In genomic region chr12:12240671-12241345, GRCh38 we compare ENCODE assay signal across 12 cellular contexts. TPM values are rescaled to one million over a fixed set of nuclear protein-coding genes. Genes with fewer than 3 reads are reported as not detected.
A peak's percentile ranks its signal among the peaks of the same experiment; 100 is the strongest.
DNase-seq lines count a peak whose midpoint lies in the region; ATAC-seq, FAIRE-seq and TF ChIP-seq lines count a peak whose summit lies in the region.
"Had no signal": no experiment of that assay in that cellular context is flagged by ENCODE, and none has a peak within 500 bp of the region (broad histone marks: within the 10 kb centered on the region; RNA-seq: fewer than 3 reads in every experiment).

No MANE protein-coding gene starts in this region.

- H3K27me3 ChIP-seq in mammary epithelial cell (ENCODE audit: insufficient read depth, low read length) (no peaks in the 10 kb centered on the region), keratinocyte (ENCODE audit: control insufficient read depth, extremely low read depth, insufficient read depth, low read length) (no peaks in the 10 kb centered on the region)

- DNase-seq in NCI-H2171 treated with DMSO at 0.1 percent for 48 hours (lab: John Stamatoyannopoulos, UW) (peak; percentile 10), NCI-H2171 (lab: John Stamatoyannopoulos, UW) (no peak), mammary epithelial cell (peak; percentile 77), keratinocyte (ENCODE audit: low read depth, low spot score) (no peak), superior temporal gyrus (ENCODE audit: extremely low spot score) (peak; percentile 98), KBM-7 (no peak)
- DNase-seq in activated CD4-positive, alpha-beta T cell treated with anti-CD3 and anti-CD28 coated beads for 1 hour: no peak
- no peak for DNase-seq in stimulated activated naive CD8-positive, alpha-beta T cell treated with anti-CD3 and anti-CD28 coated beads, Interleukin-15, Interleukin-2, amounts not matched to agents 100 U/mL and 50 U/mL, for 24 hours
- DNase-seq: ACHN; effector memory CD4-positive, alpha-beta T cell; right cardiac atrium had no signal

- H3K4me1 ChIP-seq in mammary epithelial cell (ENCODE audit: insufficient read depth, low read length): peaks cover 3% of the 10 kb centered on the region
- H3K4me1 ChIP-seq in keratinocyte (ENCODE audit: control insufficient read depth, extremely low read depth, insufficient read depth, low read length): no peaks in the 10 kb centered on the region

- H4K20me1 ChIP-seq in mammary epithelial cell (ENCODE audit: insufficient read depth, low read length) (no peaks in the 10 kb centered on the region), keratinocyte (ENCODE audit: control insufficient read depth, extremely low read depth, insufficient read depth, low read length) (no peaks in the 10 kb centered on the region)

- H3K9me1 ChIP-seq in keratinocyte (ENCODE audit: control insufficient read depth, extremely low read depth, insufficient read depth, low read length): no peaks in the 10 kb centered on the region

- in situ Hi-C loops in mammary epithelial cell (cut with MboI; ENCODE audit: low sequenced_read_pairs in 2 of 2) (no loop called here), KBM-7 (cut with MboI; ENCODE audit: low pct_unique_long_range_greater_than_20kb, low sequenced_read_pairs) (no loop called here)

- H2AFZ ChIP-seq in mammary epithelial cell (ENCODE audit: low read depth, low read length) (peak overlapping the region; percentile 35), keratinocyte (ENCODE audit: control insufficient read depth, low read length) (no peak overlapping the region)

- H3K36me3 ChIP-seq in mammary epithelial cell (ENCODE audit: insufficient read depth, low read length): no peaks in the 10 kb centered on the region
- no peaks in the 10 kb centered on the region for H3K36me3 ChIP-seq in keratinocyte (ENCODE audit: control insufficient read depth in 2 of 2, extremely low read depth in 1 of 2, insufficient read depth in 2 of 2, low read length in 2 of 2)

- ATAC-seq in stimulated activated naive CD8-positive, alpha-beta T cell treated with anti-CD3 and anti-CD28 coated beads, Interleukin-15, Interleukin-2, amounts not matched to agents 100 U/mL and 50 U/mL, for 24 hours: no peak
- ATAC-seq: activated T-helper 17 cell treated with anti-CD3 and anti-CD28 coated beads, Interleukin-2, amount 50 U/mL, for 72 hours had no signal

- H3K4me2 ChIP-seq in mammary epithelial cell (ENCODE audit: insufficient read depth, low read depth, low read length): peak overlapping the region; percentile 65
- H3K4me2 ChIP-seq in keratinocyte (ENCODE audit: control insufficient read depth, extremely low read depth, insufficient read depth, low read depth, low read length): no peak overlapping the region

- H3K4me3 ChIP-seq in mammary epithelial cell (replicated peaks in 1 of 3; ENCODE audit: insufficient read depth in 1 of 3, low read depth in 2 of 3, low read length in 3 of 3) (peak overlapping the region in 2 of 3 experiments; percentile 7 to 22), keratinocyte (ENCODE audit: control insufficient read depth in 2 of 3, extremely low read depth in 1 of 3, insufficient read depth in 2 of 3, low read depth in 1 of 3, low read length in 3 of 3) (no peak overlapping the region)

- dilution Hi-C loops in mammary epithelial cell (cut with HindIII; ENCODE audit: low sequenced_read_pairs) (no loop called here), keratinocyte (cut with MboI; ENCODE audit: extremely low pct_ligation_motif_present, low sequenced_read_pairs) (no loop called here)

- H3K9me3 ChIP-seq in mammary epithelial cell (replicated peaks; ENCODE audit: insufficient read depth, low read length) (no peaks in the 10 kb centered on the region), keratinocyte (ENCODE audit: control insufficient read depth, low read depth, low read length) (no peaks in the 10 kb centered on the region)

- H3K27ac ChIP-seq in mammary epithelial cell (ENCODE audit: insufficient read depth, low read depth, low read length): peak overlapping the region; percentile 24
- H3K27ac ChIP-seq in keratinocyte (ENCODE audit: control insufficient read depth, insufficient read depth, low read length): no peak overlapping the region

- no peak for TF ChIP-seq CTCF in mammary epithelial cell (conservative IDR thresholded peaks at IDR 0.05 in 1 of 2, IDR thresholded peaks at IDR 0.05 in 1 of 2; ENCODE audit: extremely low read depth in 1 of 2, insufficient read depth in 1 of 2, low read depth in 1 of 2, low read length in 2 of 2)
- TF ChIP-seq CTCF in keratinocyte (optimal IDR thresholded peaks at IDR 0.05 in 1 of 3, IDR thresholded peaks at IDR 0.05 in 1 of 3, conservative IDR thresholded peaks at IDR 0.05 in 1 of 3; ENCODE audit: extremely low read depth in 1 of 3, insufficient read depth in 2 of 3, low read length in 3 of 3): no peak

- CTCF ChIA-PET in mammary epithelial cell (lab: Charles Lee; ENCODE audit: low non-redundant PET): interaction anchor here (0.8 kb wide), 1 partner anchor 29 kb away, joined by 3 read pairs; no protein-coding TSS in a partner anchor

- peaks cover 87% of the 10 kb centered on the region for H3K79me2 ChIP-seq in mammary epithelial cell (ENCODE audit: insufficient read depth, low read length)
- H3K79me2 ChIP-seq in keratinocyte (ENCODE audit: control insufficient read depth, insufficient read depth, low read length): peaks cover 51% of the 10 kb centered on the region

- BruUV-seq in mammary epithelial cell (replicated peaks; lab: Mats Ljungman, UMichigan): no TSS peak

- FAIRE-seq in keratinocyte (lab: Jason Lieb, UNC): peak; percentile 23

- intact Hi-C loops in mammary epithelial cell (cut with micrococcal nuclease): no loop called here

- H3K9ac ChIP-seq in mammary epithelial cell (ENCODE audit: insufficient read depth, low read length): peak overlapping the region; percentile 22
- H3K9ac ChIP-seq in keratinocyte (ENCODE audit: control insufficient read depth, extremely low read depth, insufficient read depth, low read length): no peak overlapping the region

- 19% methylated on average over 5 of the region's 5 CpGs for WGBS in mammary epithelial cell (ENCODE audit: low coverage, missing lambda C conversion rate)

RNA-seq across cellular contexts. Expression of gene LRP6, which starts 26.0 kb away (rescaled TPM):
- 10 to 100 TPM; 19.2 to 27.7 TPM for total RNA-seq in mammary epithelial cell
- 13.9 TPM for polyA plus RNA-seq in mammary epithelial cell
- 216 TPM for polyA minus RNA-seq in mammary epithelial cell
- 9.9 to 13.0 TPM (median 12.8 TPM) in 3 replicates for polyA plus RNA-seq in keratinocyte
- polyA plus RNA-seq in keratinocyte (2011; ENCODE audit: low read depth): 13.1 TPM
- polyA plus RNA-seq in keratinocyte (2011; cell fraction: cytosol; rRNA removed): 3.9 and 5.5 TPM in 2 replicates
- 31.9 and 34.2 TPM in 2 replicates for polyA plus RNA-seq in keratinocyte (2011; cell fraction: nucleus; rRNA removed)
- 5.1 and 9.2 TPM in 2 replicates for polyA plus RNA-seq in keratinocyte (2012; ENCODE audit: low replicate concordance)
- 48.1 to 57.1 TPM (median 54.9 TPM) in 3 replicates for polyA minus RNA-seq in keratinocyte
- 12.1 TPM for polyA minus RNA-seq in keratinocyte (2011; cell fraction: cytosol; rRNA and poly(A)+ RNA removed)
- polyA minus RNA-seq in keratinocyte (2011; cell fraction: nucleus; rRNA and poly(A)+ RNA removed): 63.8 and 91.2 TPM in 2 replicates

Comparison
In these comparisons a context has a peak if more than half of its experiments do, and no peak if none do; other contexts are left out.
1. DNase-seq: peak in NCI-H2171 treated with DMSO at 0.1 percent for 48 hours (single experiment), mammary epithelial cell (single experiment) and superior temporal gyrus (single experiment); none in NCI-H2171 (single experiment), keratinocyte (single experiment), activated CD4-positive, alpha-beta T cell treated with anti-CD3 and anti-CD28 coated beads for 1 hour (single experiment), KBM-7 (single experiment) and stimulated activated naive CD8-positive, alpha-beta T cell treated with anti-CD3 and anti-CD28 coated beads, Interleukin-15, Interleukin-2, amounts not matched to agents 100 U/mL and 50 U/mL, for 24 hours (single experiment).
2. H3K4me3 ChIP-seq: peak in mammary epithelial cell (2 of 3); none in keratinocyte (0 of 3).